Comparison of ENCODE assay signal across 1 cellular context in genomic region chr2:203579730-203580129, GRCh38.
TF ChIP-seq lines count a peak whose summit lies in the region.

No MANE protein-coding gene starts in this region.

TF ChIP-seq in HCT116, 20 proteins besides CTCF, POLR2A, EP300 and RAD21 (continued from another document):
- TF ChIP-seq, protein P1, sequence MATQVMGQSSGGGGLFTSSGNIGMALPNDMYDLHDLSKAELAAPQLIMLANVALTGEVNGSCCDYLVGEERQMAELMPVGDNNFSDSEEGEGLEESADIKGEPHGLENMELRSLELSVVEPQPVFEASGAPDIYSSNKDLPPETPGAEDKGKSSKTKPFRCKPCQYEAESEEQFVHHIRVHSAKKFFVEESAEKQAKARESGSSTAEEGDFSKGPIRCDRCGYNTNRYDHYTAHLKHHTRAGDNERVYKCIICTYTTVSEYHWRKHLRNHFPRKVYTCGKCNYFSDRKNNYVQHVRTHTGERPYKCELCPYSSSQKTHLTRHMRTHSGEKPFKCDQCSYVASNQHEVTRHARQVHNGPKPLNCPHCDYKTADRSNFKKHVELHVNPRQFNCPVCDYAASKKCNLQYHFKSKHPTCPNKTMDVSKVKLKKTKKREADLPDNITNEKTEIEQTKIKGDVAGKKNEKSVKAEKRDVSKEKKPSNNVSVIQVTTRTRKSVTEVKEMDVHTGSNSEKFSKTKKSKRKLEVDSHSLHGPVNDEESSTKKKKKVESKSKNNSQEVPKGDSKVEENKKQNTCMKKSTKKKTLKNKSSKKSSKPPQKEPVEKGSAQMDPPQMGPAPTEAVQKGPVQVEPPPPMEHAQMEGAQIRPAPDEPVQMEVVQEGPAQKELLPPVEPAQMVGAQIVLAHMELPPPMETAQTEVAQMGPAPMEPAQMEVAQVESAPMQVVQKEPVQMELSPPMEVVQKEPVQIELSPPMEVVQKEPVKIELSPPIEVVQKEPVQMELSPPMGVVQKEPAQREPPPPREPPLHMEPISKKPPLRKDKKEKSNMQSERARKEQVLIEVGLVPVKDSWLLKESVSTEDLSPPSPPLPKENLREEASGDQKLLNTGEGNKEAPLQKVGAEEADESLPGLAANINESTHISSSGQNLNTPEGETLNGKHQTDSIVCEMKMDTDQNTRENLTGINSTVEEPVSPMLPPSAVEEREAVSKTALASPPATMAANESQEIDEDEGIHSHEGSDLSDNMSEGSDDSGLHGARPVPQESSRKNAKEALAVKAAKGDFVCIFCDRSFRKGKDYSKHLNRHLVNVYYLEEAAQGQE (IDR thresholded peaks at IDR 0.05; ENCODE audit: low read depth): no peak
- TF ChIP-seq ELF1 (IDR thresholded peaks at IDR 0.05; ENCODE audit: borderline replicate concordance, low read depth) (no peak), SRF (IDR thresholded peaks at IDR 0.05; ENCODE audit: low read depth) (no peak), POLR2AphosphoS5 (IDR thresholded peaks at IDR 0.05; ENCODE audit: low read depth, low read length) (no peak), YY1 (IDR thresholded peaks at IDR 0.05; ENCODE audit: extremely low read depth, insufficient replicate concordance, low read depth, low read length) (no peak), FOSL1 (IDR thresholded peaks at IDR 0.05; ENCODE audit: low read depth) (no peak), MAX (IDR thresholded peaks at IDR 0.05) (no peak), CEBPB (IDR thresholded peaks at IDR 0.05; ENCODE audit: low read depth) (no peak)
- TF ChIP-seq, protein P2, sequence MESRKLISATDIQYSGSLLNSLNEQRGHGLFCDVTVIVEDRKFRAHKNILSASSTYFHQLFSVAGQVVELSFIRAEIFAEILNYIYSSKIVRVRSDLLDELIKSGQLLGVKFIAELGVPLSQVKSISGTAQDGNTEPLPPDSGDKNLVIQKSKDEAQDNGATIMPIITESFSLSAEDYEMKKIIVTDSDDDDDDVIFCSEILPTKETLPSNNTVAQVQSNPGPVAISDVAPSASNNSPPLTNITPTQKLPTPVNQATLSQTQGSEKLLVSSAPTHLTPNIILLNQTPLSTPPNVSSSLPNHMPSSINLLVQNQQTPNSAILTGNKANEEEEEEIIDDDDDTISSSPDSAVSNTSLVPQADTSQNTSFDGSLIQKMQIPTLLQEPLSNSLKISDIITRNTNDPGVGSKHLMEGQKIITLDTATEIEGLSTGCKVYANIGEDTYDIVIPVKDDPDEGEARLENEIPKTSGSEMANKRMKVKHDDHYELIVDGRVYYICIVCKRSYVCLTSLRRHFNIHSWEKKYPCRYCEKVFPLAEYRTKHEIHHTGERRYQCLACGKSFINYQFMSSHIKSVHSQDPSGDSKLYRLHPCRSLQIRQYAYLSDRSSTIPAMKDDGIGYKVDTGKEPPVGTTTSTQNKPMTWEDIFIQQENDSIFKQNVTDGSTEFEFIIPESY (IDR thresholded peaks at IDR 0.05; ENCODE audit: extremely low read depth, insufficient replicate concordance, low read length): no peak
